1 cellular context compared by ENCODE assay signal in genomic region chr3:125478321-125478720, GRCh38.
A peak's percentile ranks its signal among the peaks of the same experiment; 100 is the strongest.
TF ChIP-seq lines count a peak whose summit lies in the region.

No MANE protein-coding gene starts in this region.

TF ChIP-seq in IMR-90, 13 proteins besides CTCF, POLR2A, EP300 and RAD21:
- TF ChIP-seq CEBPB (IDR thresholded peaks at IDR 0.05; ENCODE audit: low read depth, low read length) (0 out of 2 replicates have a peak, but pooled peaks have one; percentile 20), NFE2L2 (IDR thresholded peaks at IDR 0.05; ENCODE audit: low read depth, low read length) (no peak)
TF ChIP-seq in IMR-90: peak in this region for 1.
